In genomic region chr6:3377536-3378397, GRCh38 we compare ENCODE assay signal across 1 cellular context.
TF ChIP-seq lines count a peak whose summit lies in the region.

No MANE protein-coding gene starts in this region.

TF ChIP-seq in HepG2, 621 proteins besides CTCF, POLR2A, EP300 and RAD21 (continued from another document and continues in another):
- no peak; the same call in 1 of the 2 replicates for TF ChIP-seq ZNF639 (CRISPR knock-in tag; conservative IDR thresholded peaks at IDR 0.05)
- no peak for TF ChIP-seq RNF219 (CRISPR knock-in tag; IDR thresholded peaks at IDR 0.05)
- no peak for TF ChIP-seq GMEB1 (CRISPR knock-in tag; IDR thresholded peaks at IDR 0.05; ENCODE audit: borderline replicate concordance)
- no peak for TF ChIP-seq ZNF549 (CRISPR knock-in tag; IDR thresholded peaks at IDR 0.05)
- TF ChIP-seq CENPT (CRISPR knock-in tag; IDR thresholded peaks at IDR 0.05; ENCODE audit: low read depth), result no peak
- TF ChIP-seq TFDP1 (CRISPR knock-in tag; IDR thresholded peaks at IDR 0.05; ENCODE audit: borderline replicate concordance), result peak; percentile 88; the same call in 1 of the 2 replicates
- TF ChIP-seq CHCHD3 (CRISPR knock-in tag; IDR thresholded peaks at IDR 0.05), result no peak
- TF ChIP-seq ZNF792 (CRISPR knock-in tag; IDR thresholded peaks at IDR 0.05), result no peak
- TF ChIP-seq ZNF780A (CRISPR knock-in tag; IDR thresholded peaks at IDR 0.05), result no peak
- TF ChIP-seq SNAI1 (CRISPR knock-in tag; IDR thresholded peaks at IDR 0.05; ENCODE audit: borderline replicate concordance), result no peak
- no peak for TF ChIP-seq MTA3 (CRISPR knock-in tag; IDR thresholded peaks at IDR 0.05)
- TF ChIP-seq AKAP8 (CRISPR knock-in tag; IDR thresholded peaks at IDR 0.05), result no peak
- TF ChIP-seq LRRFIP1 (CRISPR knock-in tag; conservative IDR thresholded peaks at IDR 0.05), result no peak
- TF ChIP-seq PAXIP1 (CRISPR knock-in tag; conservative IDR thresholded peaks at IDR 0.05), result peak; percentile 90
- TF ChIP-seq AHR (CRISPR knock-in tag; IDR thresholded peaks at IDR 0.05), result no peak; the same call in 1 of the 2 replicates
- TF ChIP-seq ZNF883 (CRISPR knock-in tag; IDR thresholded peaks at IDR 0.05; ENCODE audit: not compliant biosample characterization), result peak; percentile 53
- TF ChIP-seq SETDB1 (CRISPR knock-in tag; IDR thresholded peaks at IDR 0.05; ENCODE audit: borderline replicate concordance), result no peak
- TF ChIP-seq PHF8 (CRISPR knock-in tag; IDR thresholded peaks at IDR 0.05), result no peak
- no peak for TF ChIP-seq TRIM22 (IDR thresholded peaks at IDR 0.05)
- no peak for TF ChIP-seq HNRNPUL1 (IDR thresholded peaks at IDR 0.05; ENCODE audit: low read depth, low read length)
- no peak; the same call in 1 of the 2 replicates for TF ChIP-seq ZBTB42 (CRISPR knock-in tag; IDR thresholded peaks at IDR 0.05)
- no peak; the same call in 1 of the 2 replicates for TF ChIP-seq MEIS1 (CRISPR knock-in tag; IDR thresholded peaks at IDR 0.05; ENCODE audit: borderline replicate concordance)
- no peak; the same call in 1 of the 2 replicates for TF ChIP-seq MZF1 (CRISPR knock-in tag; IDR thresholded peaks at IDR 0.05; ENCODE audit: borderline replicate concordance)
- TF ChIP-seq ZNF839 (CRISPR knock-in tag; IDR thresholded peaks at IDR 0.05; ENCODE audit: borderline replicate concordance), result no peak
- TF ChIP-seq ZNF782 (CRISPR knock-in tag; IDR thresholded peaks at IDR 0.05; ENCODE audit: borderline replicate concordance), result no peak
- TF ChIP-seq MAX (IDR thresholded peaks at IDR 0.05), result peak; percentile 93
- TF ChIP-seq TBX3 (IDR thresholded peaks at IDR 0.05; ENCODE audit: borderline replicate concordance), result no peak
- TF ChIP-seq ZNF598 (CRISPR knock-in tag; IDR thresholded peaks at IDR 0.05; ENCODE audit: borderline replicate concordance), result no peak
- peak; percentile 58; the same call in 1 of the 2 replicates for TF ChIP-seq ZFX (CRISPR knock-in tag; IDR thresholded peaks at IDR 0.05; ENCODE audit: low read depth)
- peak; percentile 55; the same call in 1 of the 2 replicates for TF ChIP-seq ZNF563 (CRISPR knock-in tag; IDR thresholded peaks at IDR 0.05)
- no peak for TF ChIP-seq SMAD9 (CRISPR knock-in tag; IDR thresholded peaks at IDR 0.05)
- TF ChIP-seq NFYB (CRISPR knock-in tag; IDR thresholded peaks at IDR 0.05), result peak; percentile 21; the same call in 1 of the 2 replicates
- no peak for TF ChIP-seq EHMT2 (IDR thresholded peaks at IDR 0.05; ENCODE audit: borderline replicate concordance, low read depth, low read length)
- no peak for TF ChIP-seq ZNF75D (CRISPR knock-in tag; IDR thresholded peaks at IDR 0.05; ENCODE audit: borderline replicate concordance)
- no peak for TF ChIP-seq DMTF1 (CRISPR knock-in tag; IDR thresholded peaks at IDR 0.05)
- TF ChIP-seq ZFP62 (CRISPR knock-in tag; IDR thresholded peaks at IDR 0.05), result no peak
- no peak for TF ChIP-seq ZFP37 (CRISPR knock-in tag; IDR thresholded peaks at IDR 0.05; ENCODE audit: borderline replicate concordance)
- no peak for TF ChIP-seq ZNF562 (CRISPR knock-in tag; IDR thresholded peaks at IDR 0.05; ENCODE audit: borderline replicate concordance)
- TF ChIP-seq ZNF691 (CRISPR knock-in tag; IDR thresholded peaks at IDR 0.05; ENCODE audit: borderline replicate concordance, low read depth), result no peak
- no peak for TF ChIP-seq ZNF253 (CRISPR knock-in tag; IDR thresholded peaks at IDR 0.05; ENCODE audit: borderline replicate concordance)
- no peak for TF ChIP-seq RARG (CRISPR knock-in tag; IDR thresholded peaks at IDR 0.05; ENCODE audit: low read depth)
- no peak for TF ChIP-seq ZNF18 (CRISPR knock-in tag; IDR thresholded peaks at IDR 0.05; ENCODE audit: insufficient replicate concordance)
- TF ChIP-seq MAF1 (CRISPR knock-in tag; IDR thresholded peaks at IDR 0.05; ENCODE audit: borderline replicate concordance), result no peak
- TF ChIP-seq HDAC1 (CRISPR knock-in tag; IDR thresholded peaks at IDR 0.05), result peak; percentile 61
- TF ChIP-seq GTF2F1 (IDR thresholded peaks at IDR 0.05; ENCODE audit: low read length), result no peak
- TF ChIP-seq MAZ (IDR thresholded peaks at IDR 0.05; ENCODE audit: borderline replicate concordance, low read depth, low read length), result no peak
- no peak for TF ChIP-seq MAZ (CRISPR knock-in tag; IDR thresholded peaks at IDR 0.05; ENCODE audit: low read depth)
